22 cellular contexts compared by ENCODE assay signal in genomic region chr18:60892441-60892840, GRCh38.
DNase-seq lines count a peak whose midpoint lies in the region; TF ChIP-seq lines count a peak whose summit lies in the region.
"Had no signal": no experiment of that assay in that cellular context is flagged by ENCODE, and none has a peak within 500 bp of the region (broad histone marks: within the 10 kb centered on the region; RNA-seq: fewer than 3 reads in every experiment).

No MANE protein-coding gene starts in this region.

- H3K27me3 ChIP-seq in esophagus muscularis mucosa = no peaks in the 10 kb centered on the region
- H3K27me3 ChIP-seq: left lung, neural progenitor cell, tibial nerve had no signal

- H3K27ac ChIP-seq in esophagus muscularis mucosa (replicated peaks in 1 of 4) = no peak overlapping the region
- H3K27ac ChIP-seq: C4-2B, left lung, neural progenitor cell, tibial nerve, WERI-Rb-1 had no signal

- intact Hi-C loops in esophagus muscularis mucosa (cut with DNase I) = no loop called here

- DNase-seq in A172 (ENCODE audit: low spot score) (peak; percentile 14), HT1080 (ENCODE audit: low read depth) (peak; percentile 29), cardiac fibroblast (ENCODE audit: low read depth in 2 of 2) (peak; percentile 28 to 70), fibroblast of the conjunctiva (ENCODE audit: low read depth) (peak; percentile 13), esophagus muscularis mucosa (ENCODE audit: extremely low spot score) (no peak), GDM1 (lab: John Stamatoyannopoulos, UW) (no peak), KG1 (lab: John Stamatoyannopoulos, UW) (no peak), DMS 273 (lab: John Stamatoyannopoulos, UW; ENCODE audit: unreplicated experiment) (no peak)
- DNase-seq: activated CD8-positive, alpha-beta T cell treated with anti-CD3 and anti-CD28 coated beads for 36 hours; activated naive CD4-positive, alpha-beta T cell treated with anti-CD3 and anti-CD28 coated beads, Interleukin-2, amount 50 U/mL, for 16 hours; activated T-cell treated with anti-CD3 and anti-CD28 coated beads, Interleukin-2, amount 50 U/mL, for 24 hours; NCI-H187 treated with DMSO at 0.1 percent for 48 hours; NCI-H446; retina; SHP77; stimulated activated CD4-positive, alpha-beta T cell treated with anti-CD3 and anti-CD28 coated beads, Interleukin-15, amount 100 ng/mL, for 24 hours; T-helper 1 cell; WERI-Rb-1 had no signal

- no peaks in the 10 kb centered on the region for H3K36me3 ChIP-seq in esophagus muscularis mucosa
- H3K36me3 ChIP-seq: left lung, neural progenitor cell, tibial nerve, WERI-Rb-1 had no signal

- no peaks in the 10 kb centered on the region for H3K9me3 ChIP-seq in esophagus muscularis mucosa
- H3K9me3 ChIP-seq: tibial nerve had no signal

- H3K4me3 ChIP-seq in cardiac fibroblast (replicated peaks in 1 of 2; ENCODE audit: low read depth in 2 of 2, low read length in 2 of 2) (no peak overlapping the region), esophagus muscularis mucosa (no peak overlapping the region)
- H3K4me3 ChIP-seq: left lung, neural progenitor cell, tibial nerve had no signal

- TF ChIP-seq POLR2A in esophagus muscularis mucosa (IDR thresholded peaks at IDR 0.05; ENCODE audit: low read depth) = no peak

- no peak for TF ChIP-seq EP300 in esophagus muscularis mucosa (IDR thresholded peaks at IDR 0.05)

- no peak for TF ChIP-seq CTCF in cardiac fibroblast (IDR thresholded peaks at IDR 0.05; ENCODE audit: low read depth, low read length)
- TF ChIP-seq CTCF in esophagus muscularis mucosa (IDR thresholded peaks at IDR 0.05) = no peak

- no peaks in the 10 kb centered on the region for H3K4me1 ChIP-seq in esophagus muscularis mucosa
- H3K4me1 ChIP-seq: left lung, neural progenitor cell, tibial nerve had no signal

Comparison
In these comparisons a context has a peak if more than half of its experiments do, and no peak if none do; other contexts are left out.
1. DNase-seq: peak in A172 (single experiment), HT1080 (single experiment), cardiac fibroblast (2 of 2) and fibroblast of the conjunctiva (single experiment); none in esophagus muscularis mucosa (single experiment), GDM1 (single experiment), KG1 (single experiment) and DMS 273 (single experiment).